In genomic region chr1:28594661-28595411, GRCh38 we compare ENCODE assay signal across 20 cellular contexts. TPM values are rescaled to one million over a fixed set of nuclear protein-coding genes. Genes with fewer than 3 reads are reported as not detected.
DNase-seq lines count a peak whose midpoint lies in the region; ATAC-seq, FAIRE-seq and TF ChIP-seq lines count a peak whose summit lies in the region.
"Had no signal": no experiment of that assay in that cellular context is flagged by ENCODE, and none has a peak within 500 bp of the region (broad histone marks: within the 10 kb centered on the region; RNA-seq: fewer than 3 reads in every experiment).

No MANE protein-coding gene starts in this region.

- peaks cover 8% of the 10 kb centered on the region for H3F3A ChIP-seq in smooth muscle cell (ENCODE audit: low read depth)

- H3K9ac ChIP-seq in endodermal cell (ENCODE audit: extremely low read depth, low read length, poor library complexity, severe bottlenecking) = no peak overlapping the region
- H3K9ac ChIP-seq in smooth muscle cell (ENCODE audit: low read depth) = no peak overlapping the region

- peaks cover 5% of the 10 kb centered on the region for H3K4me1 Mint-ChIP-seq in endodermal cell
- H3K4me1 Mint-ChIP-seq in T-helper 17 cell = peaks cover 3% of the 10 kb centered on the region

- no peaks in the 10 kb centered on the region for H3K27me3 ChIP-seq in RWPE2 (ENCODE audit: insufficient read depth, poor library complexity, severe bottlenecking)
- H3K27me3 ChIP-seq in endodermal cell (ENCODE audit: control insufficient read depth, insufficient read depth, low read length, poor library complexity, severe bottlenecking) = peaks cover 11% of the 10 kb centered on the region
- H3K27me3 ChIP-seq in psoas muscle (ENCODE audit: insufficient read depth in 3 of 3, low read length in 2 of 3) = no peaks in the 10 kb centered on the region
- no peaks in the 10 kb centered on the region for H3K27me3 ChIP-seq in smooth muscle cell (ENCODE audit: low read depth)
- H3K27me3 ChIP-seq: hepatocyte had no signal

- H3K4me2 ChIP-seq in smooth muscle cell = no peak overlapping the region
- H3K4me2 ChIP-seq: hepatocyte had no signal

- H3K4me3 Mint-ChIP-seq in endodermal cell (no peak overlapping the region), T-helper 17 cell (no peak overlapping the region)
- H3K4me3 Mint-ChIP-seq: activated CD4-positive, alpha-beta memory T cell treated with anti-CD3 and anti-CD28 coated beads, Interleukin-2, amount 10 ng/mL, durations not matched to agents 7 days and 5 days had no signal

- no peaks in the 10 kb centered on the region for H3K9me3 ChIP-seq in RWPE2 (ENCODE audit: severe bottlenecking)
- no peaks in the 10 kb centered on the region for H3K9me3 ChIP-seq in endodermal cell (ENCODE audit: control insufficient read depth, low read length)
- no peaks in the 10 kb centered on the region for H3K9me3 ChIP-seq in psoas muscle
- no peaks in the 10 kb centered on the region for H3K9me3 ChIP-seq in smooth muscle cell (replicated peaks; ENCODE audit: low read depth)
- no peaks in the 10 kb centered on the region for H3K9me3 ChIP-seq in T-helper 17 cell (ENCODE audit: control insufficient read depth, low read length, poor library complexity, severe bottlenecking)
- H3K9me3 ChIP-seq: HAP-1, lower lobe of right lung had no signal

- H3K27ac ChIP-seq in RWPE2 (ENCODE audit: poor library complexity, severe bottlenecking) (no peak overlapping the region), endodermal cell (ENCODE audit: low read depth, low read length) (no peak overlapping the region), psoas muscle (no peak overlapping the region), smooth muscle cell (ENCODE audit: low read depth) (no peak overlapping the region)
- H3K27ac ChIP-seq: hepatocyte, lower lobe of right lung had no signal

- H3K27ac Mint-ChIP-seq in endodermal cell (no peak overlapping the region), T-helper 17 cell (no peak overlapping the region)
- H3K27ac Mint-ChIP-seq: activated CD4-positive, alpha-beta memory T cell treated with anti-CD3 and anti-CD28 coated beads, Interleukin-2, amount 10 ng/mL, durations not matched to agents 7 days and 5 days; CD4-positive, alpha-beta T cell had no signal

- peak; percentile 46 for ATAC-seq in RWPE2 (ENCODE audit: low read depth)
- peak in 1 of 4 donors; percentile 17 for ATAC-seq in psoas muscle
- ATAC-seq in T-helper 17 cell = no peak
- ATAC-seq in omental fat pad (ENCODE audit: low FRiP score) = no peak
- ATAC-seq: lower lobe of right lung had no signal

- peaks cover 2% of the 10 kb centered on the region for H3K36me3 Mint-ChIP-seq in endodermal cell (ENCODE audit: low read depth)
- H3K36me3 Mint-ChIP-seq in T-helper 17 cell (ENCODE audit: low read depth) = peaks cover 2% of the 10 kb centered on the region

- H2AFZ ChIP-seq in smooth muscle cell (ENCODE audit: low read depth) = no peak overlapping the region
- H2AFZ ChIP-seq: hepatocyte had no signal

- no peaks in the 10 kb centered on the region for H4K20me1 ChIP-seq in smooth muscle cell (ENCODE audit: low read depth)

- peak; percentile 57 for DNase-seq in HTR-8/SVneo (ENCODE audit: insufficient read length, low spot score)
- DNase-seq in RWPE2 (ENCODE audit: low spot score) = peak; percentile 73
- peak; percentile 73 for DNase-seq in endodermal cell
- DNase-seq in psoas muscle = peak; percentile 45 to 60
- DNase-seq in smooth muscle cell (lab: John Stamatoyannopoulos, UW; ENCODE audit: unreplicated experiment) = no peak
- DNase-seq in HT-29 (ENCODE audit: low spot score) = no peak
- DNase-seq in T-helper 17 cell = no peak
- DNase-seq in omental fat pad (ENCODE audit: low spot score) = no peak
- DNase-seq: activated CD4-positive, alpha-beta memory T cell treated with anti-CD3 and anti-CD28 coated beads, Interleukin-2, amount 10 ng/mL, durations not matched to agents 7 days and 5 days; activated gamma-delta T cell treated with Interleukin-2 at 50 U/mL for 16 hours; CD4-positive, alpha-beta T cell; lower lobe of right lung; NCI-H1417; NCI-H524; RPMI8226; stimulated activated CD4-positive, alpha-beta T cell treated with anti-CD3 and anti-CD28 coated beads, Interleukin-12 subunit alpha, Interleukin-12 subunit beta, amount 100 ng/mL, for 4 hours had no signal

- H3K4me3 ChIP-seq in RWPE2 (ENCODE audit: severe bottlenecking) (no peak overlapping the region), endodermal cell (ENCODE audit: low read length) (no peak overlapping the region), psoas muscle (no peak overlapping the region), smooth muscle cell (no peak overlapping the region)
- H3K4me3 ChIP-seq: HAP-1, hepatocyte, lower lobe of right lung had no signal

- no peaks in the 10 kb centered on the region for H3K79me2 ChIP-seq in smooth muscle cell (ENCODE audit: low read depth)
- H3K79me2 ChIP-seq: hepatocyte had no signal

- H3K27me3 Mint-ChIP-seq in endodermal cell (ENCODE audit: insufficient read depth) (peaks cover 13% of the 10 kb centered on the region), T-helper 17 cell (no peaks in the 10 kb centered on the region)

- TF ChIP-seq CTCF in RWPE2 (IDR thresholded peaks at IDR 0.05; ENCODE audit: poor library complexity, severe bottlenecking) (no peak), endodermal cell (conservative IDR thresholded peaks at IDR 0.05) (no peak), psoas muscle (IDR thresholded peaks at IDR 0.05) (no peak), smooth muscle cell (IDR thresholded peaks at IDR 0.05; ENCODE audit: borderline replicate concordance, insufficient read depth, poor library complexity, severe bottlenecking) (no peak), omental fat pad (IDR thresholded peaks at IDR 0.05) (no peak)

- peak; percentile 86 for FAIRE-seq in HTR-8/SVneo (lab: Jason Lieb, UNC)
- FAIRE-seq: endometrium, G401.6 had no signal

- 80 to 82% methylated on average over 2 to 7 of the region's 7 CpGs for WGBS in endodermal cell (ENCODE audit: insufficient coverage in 1 of 2, insufficient read length in 1 of 2), 2 experiments
- WGBS in psoas muscle, 3 donors = 26 to 32% (median 31%) methylated on average over 7 of the region's 7 CpGs
- WGBS in smooth muscle cell (ENCODE audit: low lambda C conversion rate) = 73% methylated on average over 7 of the region's 7 CpGs

- no peaks in the 10 kb centered on the region for H3K9me3 Mint-ChIP-seq in endodermal cell
- H3K9me3 Mint-ChIP-seq: activated CD4-positive, alpha-beta memory T cell treated with anti-CD3 and anti-CD28 coated beads, Interleukin-2, amount 10 ng/mL, durations not matched to agents 7 days and 5 days; CD4-positive, alpha-beta T cell had no signal

- H3K36me3 ChIP-seq in RWPE2 (ENCODE audit: low read depth) = no peaks in the 10 kb centered on the region
- no peaks in the 10 kb centered on the region for H3K36me3 ChIP-seq in endodermal cell (ENCODE audit: control insufficient read depth, insufficient read depth, low read length)
- H3K36me3 ChIP-seq in psoas muscle (ENCODE audit: insufficient read depth in 1 of 2, low read depth in 1 of 2) = peaks cover 0 to 9% of the 10 kb centered on the region in 2 donors
- H3K36me3 ChIP-seq in smooth muscle cell (ENCODE audit: low read depth) = no peaks in the 10 kb centered on the region
- H3K36me3 ChIP-seq: lower lobe of right lung had no signal

- H3K4me1 ChIP-seq in RWPE2 (ENCODE audit: insufficient read depth, poor library complexity, severe bottlenecking) (peaks cover 3% of the 10 kb centered on the region), endodermal cell (ENCODE audit: control insufficient read depth, insufficient read depth, low read length) (no peaks in the 10 kb centered on the region), psoas muscle (peaks cover 3% of the 10 kb centered on the region), smooth muscle cell (ENCODE audit: low read depth) (peaks cover 3% of the 10 kb centered on the region)

- intact Hi-C loops in psoas muscle (cut with DNase I) = loop anchor here in 1 of 2 donors (2.0 kb wide), 1 partner anchor 66 kb away; no protein-coding TSS in a partner anchor

RNA-seq across cellular contexts. Expression of gene RAB42, which starts 2.8 kb away (rescaled TPM):
- total RNA-seq in endodermal cell = 1 to 10 TPM; 2.1 to 3.0 TPM
- polyA plus RNA-seq in endodermal cell (2013, experiment 1 of 2) = 2.6 TPM
- 3.1 TPM for polyA plus RNA-seq in endodermal cell (2013, experiment 2 of 2)
- total RNA-seq in psoas muscle = 1 to 10 TPM in 1 of 4 donors, under 1 TPM in 3; 0.32 to 1.3 (median 0.68) TPM
- polyA plus RNA-seq in psoas muscle = under 1 TPM; 0.16 to 0.34 (median 0.21) TPM
- 4.7 and 8.6 TPM in 2 replicates for total RNA-seq in smooth muscle cell
- 9.0 and 9.7 TPM in 2 replicates for polyA plus RNA-seq in smooth muscle cell
- 0.81 and 0.97 TPM in 2 replicates for total RNA-seq in HT-29 (2014; rRNA removed; shearing (Covaris generic))
- total RNA-seq in T-helper 17 cell = not detected
- total RNA-seq in omental fat pad = 10 to 100 TPM in 1 of 4 donors, 1 to 10 TPM in 3; 3.4 to 10.6 (median 8.4) TPM
- total RNA-seq: activated CD4-positive, alpha-beta memory T cell treated with anti-CD3 and anti-CD28 coated beads, Interleukin-2, amount 10 ng/mL, durations not matched to agents 7 days and 5 days; CD4-positive, alpha-beta T cell had no signal

RNA-seq across cellular contexts. Expression of gene TRNAU1AP, which starts 42.0 kb away (rescaled TPM):
- 10 to 100 TPM; 49.6 to 53.7 TPM for total RNA-seq in endodermal cell
- 31.5 TPM for polyA plus RNA-seq in endodermal cell (2013, experiment 1 of 2)
- 27.0 TPM for polyA plus RNA-seq in endodermal cell (2013, experiment 2 of 2)
- total RNA-seq in psoas muscle = 10 to 100 TPM in 3 of 4 donors, 1 to 10 TPM in 1; 7.5 to 17.5 (median 12.2) TPM
- 10 to 100 TPM in 2 of 3 donors, 1 to 10 TPM in 1; 7.3 to 12.9 (median 10.8) TPM for polyA plus RNA-seq in psoas muscle
- total RNA-seq in smooth muscle cell = 12.0 and 25.1 TPM in 2 replicates
- polyA plus RNA-seq in smooth muscle cell = 13.8 and 26.2 TPM in 2 replicates
- total RNA-seq in HT-29 (2014; rRNA removed; shearing (Covaris generic)) = 22.0 and 23.9 TPM in 2 replicates
- 10 to 100 TPM; 24.5 to 27.9 TPM for total RNA-seq in T-helper 17 cell
- total RNA-seq in omental fat pad = 10 to 100 TPM; 14.8 to 26.8 (median 21.9) TPM

RNA-seq across cellular contexts. Expression of gene TAF12, which starts 48.0 kb away (rescaled TPM):
- total RNA-seq in endodermal cell (10 to 100 TPM; 29.3 to 39.5 TPM), psoas muscle (10 to 100 TPM; 24.4 to 30.3 (median 27.3) TPM), smooth muscle cell (33.4 and 34.8 TPM in 2 replicates), T-helper 17 cell (10 to 100 TPM; 14.2 to 15.8 TPM), omental fat pad (10 to 100 TPM; 15.0 to 22.5 (median 19.6) TPM)
- polyA plus RNA-seq in endodermal cell (2013, experiment 1 of 2) = 26.1 TPM
- 24.0 TPM for polyA plus RNA-seq in endodermal cell (2013, experiment 2 of 2)
- polyA plus RNA-seq in psoas muscle (10 to 100 TPM; 31.8 to 54.0 (median 51.6) TPM), smooth muscle cell (44.9 and 47.1 TPM in 2 replicates)
- 28.9 TPM in 2 replicates for total RNA-seq in HT-29 (2014; rRNA removed; shearing (Covaris generic))

RNA-seq across cellular contexts. Expression of gene RNU11, which starts 53.6 kb away (rescaled TPM):
- total RNA-seq in endodermal cell (not detected), psoas muscle (not detected), smooth muscle cell (not detected in 2 replicates), T-helper 17 cell (not detected), omental fat pad (not detected)
- polyA plus RNA-seq in endodermal cell (2013, experiment 1 of 2) = 4,629 TPM
- 4,613 TPM for polyA plus RNA-seq in endodermal cell (2013, experiment 2 of 2)
- polyA plus RNA-seq in psoas muscle (not detected), smooth muscle cell (16.9 TPM in 1 of 2 replicates, not detected in the other)
- total RNA-seq in HT-29 (2014; rRNA removed; shearing (Covaris generic)) = not detected in 2 replicates
- total RNA-seq: activated CD4-positive, alpha-beta memory T cell treated with anti-CD3 and anti-CD28 coated beads, Interleukin-2, amount 10 ng/mL, durations not matched to agents 7 days and 5 days; CD4-positive, alpha-beta T cell; hepatocyte; lower lobe of right lung had no signal
- polyA plus RNA-seq: hepatocyte had no signal

Comparison
In these comparisons a context has a peak if more than half of its experiments do, and no peak if none do; other contexts are left out.
1. DNase-seq: peak in HTR-8/SVneo (single experiment), RWPE2 (single experiment), endodermal cell (single experiment) and psoas muscle (2 of 2); none in smooth muscle cell (single experiment), HT-29 (single experiment), T-helper 17 cell (0 of 3) and omental fat pad (single experiment).